In genomic region chr14:103525430-103526246, GRCh38 we compare ENCODE assay signal across 8 cellular contexts. TPM values are rescaled to one million over a fixed set of nuclear protein-coding genes. Genes with fewer than 3 reads are reported as not detected.
A peak's percentile ranks its signal among the peaks of the same experiment; 100 is the strongest.
DNase-seq lines count a peak whose midpoint lies in the region; ATAC-seq, FAIRE-seq and TF ChIP-seq lines count a peak whose summit lies in the region.
"Not testable (repeated sequence)": the region's sequence is repeated elsewhere in the genome, so short reads cannot be mapped to it uniquely, and the experiment has no call there.

No MANE protein-coding gene starts in this region.

- H3K4me3 ChIP-seq in A549; HEK293 (ENCODE audit: low read depth, low read length); body of pancreas: not testable (repeated sequence)

- TF ChIP-seq EP300 in A549 (IDR thresholded peaks at IDR 0.05), result not testable (repeated sequence)

- peaks cover 68% of the 10 kb centered on the region for H3K4me1 Mint-ChIP-seq in nephron progenitor cell
- H3K4me1 Mint-ChIP-seq in stimulated activated memory B cell treated with anti-CD40 and anti-IgM and Interleukin-4, amounts not matched to agents 10 μg/mL and 1 μg/mL and 100 μg/mL, for 72 hours, result peaks cover 56% of the 10 kb centered on the region

- intact Hi-C loops in body of pancreas (cut with DNase I); Right ventricle myocardium inferior (cut with DNase I); left colon (cut with DNase I, micrococcal nuclease): not testable (repeated sequence)

- CTCF ChIA-PET in A549 (lab: Yijun Ruan, JAX); HEK293 (lab: Yijun Ruan, JAX); RWPE1 (lab: Yijun Ruan, JAX): not testable (repeated sequence)

- not testable (repeated sequence) for TF ChIP-seq POLR2A in A549 (IDR thresholded peaks at IDR 0.05; ENCODE audit: low read length); body of pancreas (IDR thresholded peaks at IDR 0.05)

- peak overlapping the region; percentile 57 for H3K4me3 Mint-ChIP-seq in nephron progenitor cell
- H3K4me3 Mint-ChIP-seq in stimulated activated memory B cell treated with anti-CD40 and anti-IgM and Interleukin-4, amounts not matched to agents 10 μg/mL and 1 μg/mL and 100 μg/mL, for 72 hours, result not testable (repeated sequence)

- not testable (repeated sequence) for TF ChIP-seq RAD21 in A549 (conservative IDR thresholded peaks at IDR 0.05 in 1 of 2, IDR thresholded peaks at IDR 0.05 in 1 of 2)

- H3K36me3 Mint-ChIP-seq in nephron progenitor cell (ENCODE audit: low read depth); stimulated activated memory B cell treated with anti-CD40 and anti-IgM and Interleukin-4, amounts not matched to agents 10 μg/mL and 1 μg/mL and 100 μg/mL, for 72 hours: not testable (repeated sequence)

- not testable (repeated sequence) for DNase-seq in A549 (ENCODE audit: low read depth in 1 of 2, low spot score in 1 of 2); RWPE1 (ENCODE audit: low spot score); nephron progenitor cell
- DNase-seq in body of pancreas (peak in 1 of 4 donors; percentile 36), Right ventricle myocardium inferior (ENCODE audit: missing footprints) (peak; percentile 32), left colon (peak; percentile 40 to 67)

- peak overlapping the region; percentile 56 for H3K4me2 ChIP-seq in A549

- ATAC-seq in A549; body of pancreas; Right ventricle myocardium inferior; left colon; stimulated activated memory B cell treated with anti-CD40 and anti-IgM and Interleukin-4, amounts not matched to agents 10 μg/mL and 1 μg/mL and 100 μg/mL, for 72 hours: not testable (repeated sequence)

- H3K9me3 Mint-ChIP-seq in nephron progenitor cell; stimulated activated memory B cell treated with anti-CD40 and anti-IgM and Interleukin-4, amounts not matched to agents 10 μg/mL and 1 μg/mL and 100 μg/mL, for 72 hours: not testable (repeated sequence)

- H3K27me3 Mint-ChIP-seq in nephron progenitor cell (ENCODE audit: low read depth, poor library complexity), result peaks cover 18% of the 10 kb centered on the region
- H3K27me3 Mint-ChIP-seq in stimulated activated memory B cell treated with anti-CD40 and anti-IgM and Interleukin-4, amounts not matched to agents 10 μg/mL and 1 μg/mL and 100 μg/mL, for 72 hours, result not testable (repeated sequence)

- not testable (repeated sequence) for TF ChIP-seq CTCF in A549 (IDR thresholded peaks at IDR 0.05); HEK293 (tag by site-specific recombination; IDR thresholded peaks at IDR 0.05); RWPE1 (conservative IDR thresholded peaks at IDR 0.05; ENCODE audit: low read depth); body of pancreas (IDR thresholded peaks at IDR 0.05); nephron progenitor cell (IDR thresholded peaks at IDR 0.05)

- POLR2A ChIA-PET in A549 (lab: Yijun Ruan, JAX), result interaction anchor here (0.6 kb wide), 1 partner anchor 29 kb away, joined by 3 read pairs; no protein-coding TSS in a partner anchor
- POLR2A ChIA-PET in HEK293 (lab: Yijun Ruan, JAX); RWPE1 (lab: Yijun Ruan, JAX; ENCODE audit: low non-redundant PET): not testable (repeated sequence)

- H3K27me3 ChIP-seq in body of pancreas, result not testable (repeated sequence)

- H3K4me1 ChIP-seq in A549 (peaks cover 60% of the 10 kb centered on the region), HEK293 (ENCODE audit: control insufficient read depth, insufficient read depth, low read length) (peaks cover 19% of the 10 kb centered on the region), body of pancreas (peaks cover 87% of the 10 kb centered on the region)

- peaks cover 0 to 13% of the 10 kb centered on the region in 2 experiments; a peak in 1 of 3 replicates for H3K36me3 ChIP-seq in HEK293 (ENCODE audit: control insufficient read depth in 2 of 2, insufficient read depth in 1 of 2, low read length in 2 of 2)
- not testable (repeated sequence) for H3K36me3 ChIP-seq in body of pancreas (replicated peaks in 1 of 2; ENCODE audit: insufficient read depth in 1 of 2, low read depth in 2 of 2)

- FAIRE-seq in A549 (lab: Jason Lieb, UNC), result not testable (repeated sequence)

- H3K27ac Mint-ChIP-seq in nephron progenitor cell, result peak overlapping the region; percentile 83
- H3K27ac Mint-ChIP-seq in stimulated activated memory B cell treated with anti-CD40 and anti-IgM and Interleukin-4, amounts not matched to agents 10 μg/mL and 1 μg/mL and 100 μg/mL, for 72 hours, result peak overlapping the region; percentile 84

- WGBS in A549 (ENCODE audit: missing lambda C conversion rate), result 45% methylated on average over 17 of the region's 17 CpGs
- WGBS in body of pancreas, 2 donors, result 48 to 51% methylated on average over 13 to 17 of the region's 17 CpGs

- H3K9me3 ChIP-seq in A549; HEK293 (ENCODE audit: control insufficient read depth, insufficient read depth, low read depth, low read length); body of pancreas: not testable (repeated sequence)

- H3K27ac ChIP-seq in A549 (peak overlapping the region; percentile 69 to 94; a peak in 5 of 6 replicates), HEK293 (ENCODE audit: extremely low read depth, low read depth, low read length) (peak overlapping the region; percentile 17; the same call in 1 of the 2 replicates), RWPE1 (peak overlapping the region; percentile 100), body of pancreas (peak overlapping the region; percentile 22 to 61 (median 45))

TF ChIP-seq in A549, 52 proteins besides CTCF, POLR2A, EP300 and RAD21 (continues in another document):
- TF ChIP-seq HOXB13 (CRISPR knock-in tag; IDR thresholded peaks at IDR 0.05; ENCODE audit: low read depth) (peak; percentile 70; the same call in 1 of the 2 replicates), ATOH8 (CRISPR knock-in tag; IDR thresholded peaks at IDR 0.05; ENCODE audit: low read depth) (0 out of 2 replicates have a peak, but pooled peaks have one; percentile 33)

TF ChIP-seq in HEK293, 187 proteins besides CTCF, POLR2A, EP300 and RAD21:
- peak; percentile 51 for TF ChIP-seq PRDM1 (tag by site-specific recombination; IDR thresholded peaks at IDR 0.05)
- 0 out of 2 replicates have a peak, but pooled peaks have one; percentile 22 for TF ChIP-seq ZBTB17 (tag by site-specific recombination; IDR thresholded peaks at IDR 0.05)
- TF ChIP-seq FEZF1 (tag by site-specific recombination; IDR thresholded peaks at IDR 0.05), result 0 out of 2 replicates have a peak, but pooled peaks have one; percentile 31
- peak; percentile 98 for TF ChIP-seq ZNF121 (tag by site-specific recombination; IDR thresholded peaks at IDR 0.05)
- TF ChIP-seq ZBTB20 (tag by site-specific recombination; IDR thresholded peaks at IDR 0.05), result 0 out of 2 replicates have a peak, but pooled peaks have one; percentile 31
- TF ChIP-seq ZNF2 (tag by site-specific recombination; IDR thresholded peaks at IDR 0.05), result peak; percentile 57; the same call in 1 of the 2 replicates
- TF ChIP-seq YY1 (tag by site-specific recombination; IDR thresholded peaks at IDR 0.05), result peak; percentile 49
- TF ChIP-seq WT1 (tag by site-specific recombination; IDR thresholded peaks at IDR 0.05), result 0 out of 2 replicates have a peak, but pooled peaks have one; percentile 51
- TF ChIP-seq ZNF600 (tag by site-specific recombination; IDR thresholded peaks at IDR 0.05), result peak; percentile 92

RNA-seq across cellular contexts. Expression of gene CKB, which starts 3.0 kb away (rescaled TPM):
- polyA plus RNA-seq in A549 (2011; rRNA removed), result 39.4 and 52.3 TPM in 2 replicates
- polyA plus RNA-seq in A549 (2012; cell fraction: cytosol; rRNA removed), result 209 and 212 TPM in 2 replicates
- 253 and 407 TPM in 2 replicates for polyA plus RNA-seq in A549 (2012; cell fraction: nucleus; rRNA removed)
- polyA plus RNA-seq in A549 (2017; fragmentation: RNase III; extraction: RNeasy Plus Mini Kit Qiagen cat#74134 plus additional on column Dnase treatment), result 63.6 to 79.8 TPM (median 72.0 TPM) in 3 replicates
- polyA minus RNA-seq in A549 (2011; rRNA and poly(A)+ RNA removed), result 13.0 and 19.4 TPM in 2 replicates
- 100 to 1,000 TPM in 1 of 2 donors, 10 to 100 TPM in 1; 92.1 to 146 TPM for total RNA-seq in body of pancreas
- 577 TPM for total RNA-seq in Right ventricle myocardium inferior
- 1,000 to 10,000 TPM; 1,945 to 3,680 TPM for total RNA-seq in left colon

RNA-seq across cellular contexts. Expression of gene TRMT61A, which starts 3.4 kb away (rescaled TPM):
- polyA plus RNA-seq in A549 (2011; rRNA removed) (8.3 TPM in 2 replicates), A549 (2017; fragmentation: RNase III; extraction: RNeasy Plus Mini Kit Qiagen cat#74134 plus additional on column Dnase treatment) (19.3 to 20.5 TPM (median 19.4 TPM) in 3 replicates)
- 27.2 and 40.2 TPM in 2 replicates for polyA plus RNA-seq in A549 (2012; cell fraction: cytosol; rRNA removed)
- 56.6 and 72.3 TPM in 2 replicates for polyA plus RNA-seq in A549 (2012; cell fraction: nucleus; rRNA removed)
- polyA minus RNA-seq in A549 (2011; rRNA and poly(A)+ RNA removed), result 7.1 and 8.4 TPM in 2 replicates
- total RNA-seq in body of pancreas (10 to 100 TPM in 1 of 2 donors, 1 to 10 TPM in 1; 7.9 to 10.4 TPM), Right ventricle myocardium inferior (5.6 TPM), left colon (10 to 100 TPM; 10.1 to 10.6 TPM)

RNA-seq across cellular contexts. Expression of gene BAG5, which starts 36.8 kb away (rescaled TPM):
- 20.4 and 20.8 TPM in 2 replicates for polyA plus RNA-seq in A549 (2011; rRNA removed)
- polyA plus RNA-seq in A549 (2012; cell fraction: cytosol; rRNA removed), result 4.7 and 5.6 TPM in 2 replicates
- 2.6 and 4.8 TPM in 2 replicates for polyA plus RNA-seq in A549 (2012; cell fraction: nucleus; rRNA removed)
- 23.8 to 25.4 TPM (median 24.8 TPM) in 3 replicates for polyA plus RNA-seq in A549 (2017; fragmentation: RNase III; extraction: RNeasy Plus Mini Kit Qiagen cat#74134 plus additional on column Dnase treatment)
- 16.9 and 19.1 TPM in 2 replicates for polyA minus RNA-seq in A549 (2011; rRNA and poly(A)+ RNA removed)
- total RNA-seq in body of pancreas, result 10 to 100 TPM in 1 of 2 donors, 1 to 10 TPM in 1; 9.9 to 11.9 TPM
- 16.1 TPM for total RNA-seq in Right ventricle myocardium inferior
- 10 to 100 TPM; 27.0 to 29.9 TPM for total RNA-seq in left colon

RNA-seq across cellular contexts. Expression of gene COA8, which starts 37.1 kb away (rescaled TPM):
- polyA plus RNA-seq in A549 (2011; rRNA removed) (23.2 and 29.8 TPM in 2 replicates), A549 (2017; fragmentation: RNase III; extraction: RNeasy Plus Mini Kit Qiagen cat#74134 plus additional on column Dnase treatment) (32.1 to 38.2 TPM (median 34.9 TPM) in 3 replicates)
- polyA plus RNA-seq in A549 (2012; cell fraction: cytosol; rRNA removed), result 11.0 and 14.3 TPM in 2 replicates
- polyA plus RNA-seq in A549 (2012; cell fraction: nucleus; rRNA removed), result 5.5 and 5.6 TPM in 2 replicates
- 3.6 and 4.1 TPM in 2 replicates for polyA minus RNA-seq in A549 (2011; rRNA and poly(A)+ RNA removed)
- total RNA-seq in body of pancreas (10 to 100 TPM; 15.2 to 32.2 TPM), Right ventricle myocardium inferior (49.3 TPM), left colon (10 to 100 TPM; 27.4 to 33.4 TPM)

Comparison
In these comparisons a context has a peak if more than half of its experiments do, and no peak if none do; other contexts are left out.
1. H3K27ac ChIP-seq: peak in every context shown above with its lines; median percentile 100 in RWPE1; 82 in A549; 45 in body of pancreas; 17 in HEK293.